Comparison of ENCODE assay signal across 1 cellular context in genomic region chr10:33273295-33274002, GRCh38.
TF ChIP-seq lines count a peak whose summit lies in the region.

No MANE protein-coding gene starts in this region.

TF ChIP-seq in HepG2, 621 proteins besides CTCF, POLR2A, EP300 and RAD21 (continued from another document and continues in another):
- peak; percentile 59; the same call in 1 of the 2 replicates for TF ChIP-seq PATZ1 (CRISPR knock-in tag; IDR thresholded peaks at IDR 0.05)
- no peak for TF ChIP-seq MAX (IDR thresholded peaks at IDR 0.05)
- no peak for TF ChIP-seq SMARCE1 (IDR thresholded peaks at IDR 0.05; ENCODE audit: borderline replicate concordance)
- no peak for TF ChIP-seq HOXA7 (CRISPR knock-in tag; IDR thresholded peaks at IDR 0.05)
- TF ChIP-seq LCORL (IDR thresholded peaks at IDR 0.05), result no peak
- no peak for TF ChIP-seq LCORL (CRISPR knock-in tag; IDR thresholded peaks at IDR 0.05)
- TF ChIP-seq ARID5B (CRISPR knock-in tag; IDR thresholded peaks at IDR 0.05), result peak; percentile 17; the same call in 1 of the 2 replicates
- no peak for TF ChIP-seq ZBTB3 (CRISPR knock-in tag; IDR thresholded peaks at IDR 0.05; ENCODE audit: borderline replicate concordance, low read depth)
- TF ChIP-seq SALL1 (CRISPR knock-in tag; IDR thresholded peaks at IDR 0.05), result peak; percentile 50; the same call in 1 of the 2 replicates
- TF ChIP-seq ZBTB38 (CRISPR knock-in tag; IDR thresholded peaks at IDR 0.05), result peak; percentile 77
- TF ChIP-seq ZNF841 (CRISPR knock-in tag; IDR thresholded peaks at IDR 0.05; ENCODE audit: borderline replicate concordance), result no peak
- no peak for TF ChIP-seq THAP9 (CRISPR knock-in tag; IDR thresholded peaks at IDR 0.05; ENCODE audit: borderline replicate concordance)
- TF ChIP-seq TRAFD1 (CRISPR knock-in tag; IDR thresholded peaks at IDR 0.05; ENCODE audit: borderline replicate concordance), result no peak
- no peak for TF ChIP-seq ZNF432 (CRISPR knock-in tag; IDR thresholded peaks at IDR 0.05; ENCODE audit: borderline replicate concordance)
- no peak for TF ChIP-seq GATAD1 (CRISPR knock-in tag; IDR thresholded peaks at IDR 0.05)
- no peak for TF ChIP-seq NR2F2 (IDR thresholded peaks at IDR 0.05; ENCODE audit: borderline replicate concordance, low read depth)
- no peak for TF ChIP-seq GRHL1 (CRISPR knock-in tag; conservative IDR thresholded peaks at IDR 0.05)
- TF ChIP-seq NRL (CRISPR knock-in tag; IDR thresholded peaks at IDR 0.05; ENCODE audit: borderline replicate concordance), result no peak; the same call in 1 of the 2 replicates
- no peak for TF ChIP-seq SNRNP70 (IDR thresholded peaks at IDR 0.05; ENCODE audit: low read depth, low read length)
- no peak for TF ChIP-seq SKIL (CRISPR knock-in tag; IDR thresholded peaks at IDR 0.05; ENCODE audit: borderline replicate concordance)
- TF ChIP-seq SMARCC2 (IDR thresholded peaks at IDR 0.05), result no peak
- no peak for TF ChIP-seq CENPBD1 (CRISPR knock-in tag; IDR thresholded peaks at IDR 0.05; ENCODE audit: borderline replicate concordance, low read depth)
- TF ChIP-seq ETV6 (CRISPR knock-in tag; conservative IDR thresholded peaks at IDR 0.05), result no peak
- TF ChIP-seq HNF4G (IDR thresholded peaks at IDR 0.05; ENCODE audit: borderline replicate concordance, low read depth, low read length), result no peak
- no peak for TF ChIP-seq HNF4G (CRISPR knock-in tag; IDR thresholded peaks at IDR 0.05; ENCODE audit: borderline replicate concordance, low read depth)
- no peak for TF ChIP-seq UBTF (CRISPR knock-in tag; IDR thresholded peaks at IDR 0.05)
- no peak for TF ChIP-seq CC2D1A (CRISPR knock-in tag; IDR thresholded peaks at IDR 0.05)
- TF ChIP-seq ZNF3 (CRISPR knock-in tag; IDR thresholded peaks at IDR 0.05), result no peak
- no peak for TF ChIP-seq KLF13 (CRISPR knock-in tag; IDR thresholded peaks at IDR 0.05)
- no peak for TF ChIP-seq ZNF280D (CRISPR knock-in tag; IDR thresholded peaks at IDR 0.05)
- TF ChIP-seq KLF9 (CRISPR knock-in tag; IDR thresholded peaks at IDR 0.05; ENCODE audit: low read depth), result no peak
- TF ChIP-seq MEIS1 (CRISPR knock-in tag; IDR thresholded peaks at IDR 0.05; ENCODE audit: borderline replicate concordance), result no peak
- no peak for TF ChIP-seq KMT2B (CRISPR knock-in tag; IDR thresholded peaks at IDR 0.05)
